Comparison of ENCODE assay signal across 11 cellular contexts in genomic region chr14:72816287-72816686, GRCh38.
DNase-seq lines count a peak whose midpoint lies in the region; ATAC-seq and TF ChIP-seq lines count a peak whose summit lies in the region.
"Had no signal": no experiment of that assay in that cellular context is flagged by ENCODE, and none has a peak within 500 bp of the region (broad histone marks: within the 10 kb centered on the region; RNA-seq: fewer than 3 reads in every experiment).

No MANE protein-coding gene starts in this region.

- CTCF ChIA-PET in activated CD8-positive, alpha-beta T cell treated with anti-CD3 and anti-CD28 coated beads for 36 hours (lab: Charles Lee), result interaction anchor here (1.4 to 1.6 kb wide), 2 partner anchors 19 to 89 kb away, joined by 3 read pairs; no protein-coding TSS in a partner anchor
- CTCF ChIA-PET in activated CD8-positive, alpha-beta T cell treated with anti-CD3 and anti-CD28 coated beads, Interleukin-2, amount 10 ng/mL, durations not matched to agents 7 days and 5 days (lab: Charles Lee), result interaction anchor here (1.4 to 1.9 kb wide), 2 partner anchors 88 to 300 kb away, joined by 3 to 5 read pairs; no protein-coding TSS in a partner anchor

- peaks cover 17% of the 10 kb centered on the region for H3K4me1 Mint-ChIP-seq in activated CD8-positive, alpha-beta T cell treated with anti-CD3 and anti-CD28 coated beads for 36 hours (ENCODE audit: low read depth)
- no peaks in the 10 kb centered on the region for H3K4me1 Mint-ChIP-seq in activated CD8-positive, alpha-beta T cell treated with anti-CD3 and anti-CD28 coated beads, Interleukin-2, amount 10 ng/mL, durations not matched to agents 7 days and 5 days (ENCODE audit: low read depth)
- peaks cover 20% of the 10 kb centered on the region for H3K4me1 Mint-ChIP-seq in memory B cell

- peak; percentile 27 for ATAC-seq in activated CD8-positive, alpha-beta T cell treated with anti-CD3 and anti-CD28 coated beads for 36 hours
- ATAC-seq in activated CD8-positive, alpha-beta T cell treated with anti-CD3 and anti-CD28 coated beads, Interleukin-2, amount 10 ng/mL, durations not matched to agents 7 days and 5 days, result no peak
- ATAC-seq in memory B cell (ENCODE audit: low read depth), result no peak
- peak; percentile 55 for ATAC-seq in stimulated activated naive CD8-positive, alpha-beta T cell treated with anti-CD3 and anti-CD28 coated beads, Interleukin-15, Interleukin-2, amounts not matched to agents 100 U/mL and 50 U/mL, for 24 hours
- ATAC-seq in esophagus mucosa, result no peak
- no peak for ATAC-seq in sciatic nerve

- no peak for TF ChIP-seq CTCF in activated CD8-positive, alpha-beta T cell treated with anti-CD3 and anti-CD28 coated beads for 36 hours (IDR thresholded peaks at IDR 0.05)

- H3K9me3 Mint-ChIP-seq in activated CD8-positive, alpha-beta T cell treated with anti-CD3 and anti-CD28 coated beads for 36 hours, result peaks cover 2% of the 10 kb centered on the region
- H3K9me3 Mint-ChIP-seq in activated CD8-positive, alpha-beta T cell treated with anti-CD3 and anti-CD28 coated beads, Interleukin-2, amount 10 ng/mL, durations not matched to agents 7 days and 5 days (ENCODE audit: insufficient read depth), result peaks cover 17% of the 10 kb centered on the region
- peaks cover 1% of the 10 kb centered on the region for H3K9me3 Mint-ChIP-seq in memory B cell

- H3K27ac Mint-ChIP-seq in activated CD8-positive, alpha-beta T cell treated with anti-CD3 and anti-CD28 coated beads for 36 hours, result no peak overlapping the region
- H3K27ac Mint-ChIP-seq in activated CD8-positive, alpha-beta T cell treated with anti-CD3 and anti-CD28 coated beads, Interleukin-2, amount 10 ng/mL, durations not matched to agents 7 days and 5 days, result no peak overlapping the region
- H3K27ac Mint-ChIP-seq in memory B cell, result peak overlapping the region; percentile 83

- H3K27me3 Mint-ChIP-seq in activated CD8-positive, alpha-beta T cell treated with anti-CD3 and anti-CD28 coated beads for 36 hours, result no peaks in the 10 kb centered on the region
- peaks cover 2% of the 10 kb centered on the region for H3K27me3 Mint-ChIP-seq in activated CD8-positive, alpha-beta T cell treated with anti-CD3 and anti-CD28 coated beads, Interleukin-2, amount 10 ng/mL, durations not matched to agents 7 days and 5 days (ENCODE audit: low read depth)
- no peaks in the 10 kb centered on the region for H3K27me3 Mint-ChIP-seq in memory B cell

- intact Hi-C loops in activated CD8-positive, alpha-beta T cell treated with anti-CD3 and anti-CD28 coated beads for 36 hours (cut with micrococcal nuclease), result no loop called here
- intact Hi-C loops in sciatic nerve (cut with DNase I), result no loop called here

- POLR2A ChIA-PET in activated CD8-positive, alpha-beta T cell treated with anti-CD3 and anti-CD28 coated beads for 36 hours (lab: Charles Lee), result interaction anchor here (0.7 kb wide), 1 partner anchor 342 kb away, joined by 3 read pairs; no protein-coding TSS in a partner anchor
- POLR2A ChIA-PET in activated CD8-positive, alpha-beta T cell treated with anti-CD3 and anti-CD28 coated beads, Interleukin-2, amount 10 ng/mL, durations not matched to agents 7 days and 5 days (lab: Charles Lee), result no interaction called here

- H3K4me3 Mint-ChIP-seq in activated CD8-positive, alpha-beta T cell treated with anti-CD3 and anti-CD28 coated beads for 36 hours, result no peak overlapping the region
- no peak overlapping the region for H3K4me3 Mint-ChIP-seq in activated CD8-positive, alpha-beta T cell treated with anti-CD3 and anti-CD28 coated beads, Interleukin-2, amount 10 ng/mL, durations not matched to agents 7 days and 5 days
- H3K4me3 Mint-ChIP-seq in memory B cell, result no peak overlapping the region
- H3K4me3 Mint-ChIP-seq: CD8-positive, alpha-beta memory T cell had no signal

- no peak for DNase-seq in activated CD8-positive, alpha-beta T cell treated with anti-CD3 and anti-CD28 coated beads for 36 hours
- DNase-seq in activated CD8-positive, alpha-beta T cell treated with anti-CD3 and anti-CD28 coated beads, Interleukin-2, amount 10 ng/mL, durations not matched to agents 7 days and 5 days, result no peak
- DNase-seq in memory B cell (ENCODE audit: low spot score in 2 of 2) (no peak), amygdala (lab: John Stamatoyannopoulos, UW) (no peak), sciatic nerve (ENCODE audit: low spot score) (no peak)
- no peak for DNase-seq in stimulated activated naive CD8-positive, alpha-beta T cell treated with anti-CD3 and anti-CD28 coated beads, Interleukin-15, Interleukin-2, amounts not matched to agents 100 U/mL and 50 U/mL, for 24 hours
- DNase-seq: Caco-2; CD8-positive, alpha-beta memory T cell; DND-41; GDM1 had no signal

- H3K36me3 Mint-ChIP-seq in activated CD8-positive, alpha-beta T cell treated with anti-CD3 and anti-CD28 coated beads for 36 hours (ENCODE audit: low read depth), result no peaks in the 10 kb centered on the region
- H3K36me3 Mint-ChIP-seq in activated CD8-positive, alpha-beta T cell treated with anti-CD3 and anti-CD28 coated beads, Interleukin-2, amount 10 ng/mL, durations not matched to agents 7 days and 5 days (ENCODE audit: low read depth), result peaks cover 6% of the 10 kb centered on the region
- H3K36me3 Mint-ChIP-seq in memory B cell, result peaks cover 1% of the 10 kb centered on the region

Comparison
In these comparisons a context has a peak if more than half of its experiments do, and no peak if none do; other contexts are left out.
1. ATAC-seq: peak in activated CD8-positive, alpha-beta T cell treated with anti-CD3 and anti-CD28 coated beads for 36 hours (single experiment) and stimulated activated naive CD8-positive, alpha-beta T cell treated with anti-CD3 and anti-CD28 coated beads, Interleukin-15, Interleukin-2, amounts not matched to agents 100 U/mL and 50 U/mL, for 24 hours (single experiment); none in activated CD8-positive, alpha-beta T cell treated with anti-CD3 and anti-CD28 coated beads, Interleukin-2, amount 10 ng/mL, durations not matched to agents 7 days and 5 days (single experiment), memory B cell (single experiment), esophagus mucosa (single experiment) and sciatic nerve (single experiment).